In the genomic region with DNA sequence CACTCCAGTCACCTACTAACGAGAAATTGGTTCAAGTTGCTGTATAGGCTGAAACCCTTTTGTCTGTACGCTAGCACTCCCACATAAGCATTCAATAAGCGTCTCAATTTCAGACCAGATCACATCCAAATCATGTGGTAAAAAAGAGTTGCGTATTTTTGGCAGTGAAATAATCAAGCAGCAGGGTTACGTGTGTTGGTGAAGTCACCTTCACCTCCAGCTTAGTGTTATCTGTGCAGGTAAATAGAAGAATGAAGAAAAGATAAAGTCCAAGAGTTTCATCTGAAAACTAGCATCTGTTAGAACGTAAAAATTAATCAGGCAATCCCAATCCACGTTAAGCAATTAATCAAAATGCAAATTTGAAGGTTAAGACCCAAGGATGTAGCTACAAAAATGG, we compare ENCODE assay signal across 1 cellular context.
TF ChIP-seq lines count a peak whose summit lies in the region.

No MANE protein-coding gene starts in this region.

TF ChIP-seq in HepG2, 621 proteins besides CTCF, POLR2A, EP300 and RAD21 (continued from another document):
- TF ChIP-seq, protein P1, sequence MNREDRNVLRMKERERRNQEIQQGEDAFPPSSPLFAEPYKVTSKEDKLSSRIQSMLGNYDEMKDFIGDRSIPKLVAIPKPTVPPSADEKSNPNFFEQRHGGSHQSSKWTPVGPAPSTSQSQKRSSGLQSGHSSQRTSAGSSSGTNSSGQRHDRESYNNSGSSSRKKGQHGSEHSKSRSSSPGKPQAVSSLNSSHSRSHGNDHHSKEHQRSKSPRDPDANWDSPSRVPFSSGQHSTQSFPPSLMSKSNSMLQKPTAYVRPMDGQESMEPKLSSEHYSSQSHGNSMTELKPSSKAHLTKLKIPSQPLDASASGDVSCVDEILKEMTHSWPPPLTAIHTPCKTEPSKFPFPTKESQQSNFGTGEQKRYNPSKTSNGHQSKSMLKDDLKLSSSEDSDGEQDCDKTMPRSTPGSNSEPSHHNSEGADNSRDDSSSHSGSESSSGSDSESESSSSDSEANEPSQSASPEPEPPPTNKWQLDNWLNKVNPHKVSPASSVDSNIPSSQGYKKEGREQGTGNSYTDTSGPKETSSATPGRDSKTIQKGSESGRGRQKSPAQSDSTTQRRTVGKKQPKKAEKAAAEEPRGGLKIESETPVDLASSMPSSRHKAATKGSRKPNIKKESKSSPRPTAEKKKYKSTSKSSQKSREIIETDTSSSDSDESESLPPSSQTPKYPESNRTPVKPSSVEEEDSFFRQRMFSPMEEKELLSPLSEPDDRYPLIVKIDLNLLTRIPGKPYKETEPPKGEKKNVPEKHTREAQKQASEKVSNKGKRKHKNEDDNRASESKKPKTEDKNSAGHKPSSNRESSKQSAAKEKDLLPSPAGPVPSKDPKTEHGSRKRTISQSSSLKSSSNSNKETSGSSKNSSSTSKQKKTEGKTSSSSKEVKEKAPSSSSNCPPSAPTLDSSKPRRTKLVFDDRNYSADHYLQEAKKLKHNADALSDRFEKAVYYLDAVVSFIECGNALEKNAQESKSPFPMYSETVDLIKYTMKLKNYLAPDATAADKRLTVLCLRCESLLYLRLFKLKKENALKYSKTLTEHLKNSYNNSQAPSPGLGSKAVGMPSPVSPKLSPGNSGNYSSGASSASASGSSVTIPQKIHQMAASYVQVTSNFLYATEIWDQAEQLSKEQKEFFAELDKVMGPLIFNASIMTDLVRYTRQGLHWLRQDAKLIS (CRISPR knock-in tag; IDR thresholded peaks at IDR 0.05), result no peak
- no peak for TF ChIP-seq NFAT5 (CRISPR knock-in tag; IDR thresholded peaks at IDR 0.05)
TF ChIP-seq in HepG2: peak in this region for 1.
